In the genomic region with DNA sequence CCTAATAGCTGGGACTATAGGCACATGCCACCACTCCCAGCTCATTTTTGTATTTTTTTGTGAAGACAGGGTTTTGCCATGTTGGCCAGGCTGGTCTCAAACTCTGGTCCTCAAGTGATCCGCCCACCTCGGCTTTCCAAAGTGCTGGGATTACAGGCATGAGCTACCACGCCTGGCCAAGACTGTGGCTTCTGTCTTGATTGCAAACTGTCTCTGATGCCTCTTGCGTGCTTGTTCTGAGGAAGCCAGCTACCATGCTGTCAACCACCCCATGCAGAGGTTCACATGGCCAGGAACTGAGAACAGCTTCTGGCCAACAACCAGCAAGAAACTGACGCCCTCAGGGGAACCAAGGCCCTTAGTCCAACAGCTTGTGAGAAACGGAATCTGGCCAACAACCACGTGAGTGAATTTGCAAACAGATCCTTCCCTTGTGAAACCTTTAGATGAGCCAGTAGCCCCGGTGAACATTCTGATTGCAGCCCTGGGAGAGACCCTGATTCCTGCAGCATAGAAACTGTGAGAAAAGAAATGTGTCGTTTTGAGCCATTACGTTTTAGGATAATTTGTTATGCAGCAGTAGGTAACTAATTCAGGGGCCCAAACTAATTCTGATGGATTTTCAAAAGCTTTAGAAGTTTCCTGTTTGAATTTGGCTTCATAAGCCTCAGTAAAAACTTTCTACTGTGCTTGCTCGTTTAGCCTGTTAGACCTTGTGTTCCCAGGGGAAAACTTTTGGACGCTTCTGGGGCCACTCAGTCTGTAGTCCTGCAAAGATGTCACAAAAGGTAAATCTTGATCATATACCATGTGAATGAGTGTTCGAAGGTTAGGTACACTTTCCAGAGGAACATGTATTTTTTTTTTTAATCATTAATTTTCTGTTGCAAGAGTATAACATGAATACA, we compare ENCODE assay signal across 8 cellular contexts.
DNase-seq lines count a peak whose midpoint lies in the region; ATAC-seq and TF ChIP-seq lines count a peak whose summit lies in the region.

No MANE protein-coding gene starts in this region.

- peak; percentile 93 for ATAC-seq in HG03460 (IDR thresholded peaks at IDR 0.05; ENCODE audit: unreplicated experiment)

- H3K9me3 Mint-ChIP-seq in activated T-cell treated with anti-CD3 and anti-CD28 coated beads, Interleukin-2, amount 50 U/mL, for 24 hours: no peaks in the 10 kb centered on the region

- H3K4me3 Mint-ChIP-seq in activated T-cell treated with anti-CD3 and anti-CD28 coated beads, Interleukin-2, amount 50 U/mL, for 24 hours: no peak overlapping the region

- no peaks in the 10 kb centered on the region for H3K36me3 Mint-ChIP-seq in activated T-cell treated with anti-CD3 and anti-CD28 coated beads, Interleukin-2, amount 50 U/mL, for 24 hours (ENCODE audit: low read depth)

- H3K4me1 Mint-ChIP-seq in activated T-cell treated with anti-CD3 and anti-CD28 coated beads, Interleukin-2, amount 50 U/mL, for 24 hours (ENCODE audit: low read depth): peaks cover 11% of the 10 kb centered on the region

- TF ChIP-seq CTCF in GM20000 (IDR thresholded peaks at IDR 0.05; ENCODE audit: extremely low read depth, missing control alignments): no peak

- H3K27me3 Mint-ChIP-seq in activated T-cell treated with anti-CD3 and anti-CD28 coated beads, Interleukin-2, amount 50 U/mL, for 24 hours: peaks cover 20% of the 10 kb centered on the region

- H3K27ac Mint-ChIP-seq in activated T-cell treated with anti-CD3 and anti-CD28 coated beads, Interleukin-2, amount 50 U/mL, for 24 hours: no peak overlapping the region

- DNase-seq in DMS 273 (lab: John Stamatoyannopoulos, UW; ENCODE audit: unreplicated experiment) (peak; percentile 79), GM20000 (ENCODE audit: low spot score) (peak; percentile 25), cerebellum (ENCODE audit: low spot score) (peak; percentile 7), putamen (ENCODE audit: low spot score) (peak; percentile 34), COR-L47 (lab: John Stamatoyannopoulos, UW) (no peak), hepatic stellate cell (ENCODE audit: low spot score) (no peak)
- no peak for DNase-seq in activated T-cell treated with anti-CD3 and anti-CD28 coated beads, Interleukin-2, amount 50 U/mL, for 24 hours

Comparison
In these comparisons a context has a peak if more than half of its experiments do, and no peak if none do; other contexts are left out.
1. DNase-seq: peak in DMS 273 (single experiment), GM20000 (single experiment), cerebellum (single experiment) and putamen (single experiment); none in COR-L47 (single experiment), activated T-cell treated with anti-CD3 and anti-CD28 coated beads, Interleukin-2, amount 50 U/mL, for 24 hours (single experiment) and hepatic stellate cell (single experiment).